1 cellular context compared by ENCODE assay signal in the genomic region with DNA sequence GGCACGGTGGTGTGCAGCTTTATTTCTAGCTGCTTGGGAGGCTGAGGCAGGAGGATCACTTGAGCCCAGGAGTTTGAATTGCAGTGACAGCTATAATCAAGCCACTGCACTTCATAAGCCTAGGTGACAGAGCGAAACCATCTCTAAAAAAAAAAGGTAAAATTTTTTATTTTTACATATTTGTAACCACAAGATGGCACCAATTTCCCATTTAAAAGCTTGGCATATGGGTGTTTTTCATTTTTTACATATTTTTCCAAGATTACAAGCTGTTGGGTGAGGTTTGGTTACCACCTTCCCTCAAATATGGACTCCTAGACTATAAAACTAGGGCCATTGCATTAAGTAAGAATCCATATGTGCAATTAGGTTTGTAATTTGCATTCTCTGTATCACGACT.
TF ChIP-seq lines count a peak whose summit lies in the region.

No MANE protein-coding gene starts in this region.

TF ChIP-seq in H1, 55 proteins besides CTCF, POLR2A, EP300 and RAD21:
- TF ChIP-seq NANOG (IDR thresholded peaks at IDR 0.05; ENCODE audit: insufficient read depth, low read depth, low read length, poor library complexity, severe bottlenecking) (no peak), CREB1 (IDR thresholded peaks at IDR 0.05) (no peak), SRF (IDR thresholded peaks at IDR 0.05; ENCODE audit: low read depth, low read length) (no peak), ASH2L (IDR thresholded peaks at IDR 0.05; ENCODE audit: low read length) (no peak), ZNF274 (IDR thresholded peaks at IDR 0.05; ENCODE audit: borderline replicate concordance, extremely low read depth, low read length) (no peak), GABPA (IDR thresholded peaks at IDR 0.05; ENCODE audit: borderline replicate concordance, insufficient read depth, low read length) (no peak), RXRA (IDR thresholded peaks at IDR 0.05; ENCODE audit: insufficient read depth, low read depth, low read length) (no peak), EZH2 (IDR thresholded peaks at IDR 0.05; ENCODE audit: low read depth, low read length, severe bottlenecking) (no peak), FOSL1 (IDR thresholded peaks at IDR 0.05; ENCODE audit: insufficient read depth, low read depth, low read length) (no peak)
- TF ChIP-seq, protein P1, sequence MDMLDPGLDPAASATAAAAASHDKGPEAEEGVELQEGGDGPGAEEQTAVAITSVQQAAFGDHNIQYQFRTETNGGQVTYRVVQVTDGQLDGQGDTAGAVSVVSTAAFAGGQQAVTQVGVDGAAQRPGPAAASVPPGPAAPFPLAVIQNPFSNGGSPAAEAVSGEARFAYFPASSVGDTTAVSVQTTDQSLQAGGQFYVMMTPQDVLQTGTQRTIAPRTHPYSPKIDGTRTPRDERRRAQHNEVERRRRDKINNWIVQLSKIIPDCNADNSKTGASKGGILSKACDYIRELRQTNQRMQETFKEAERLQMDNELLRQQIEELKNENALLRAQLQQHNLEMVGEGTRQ (IDR thresholded peaks at IDR 0.05; ENCODE audit: low read length): no peak
